10 cellular contexts compared by ENCODE assay signal in the genomic region with DNA sequence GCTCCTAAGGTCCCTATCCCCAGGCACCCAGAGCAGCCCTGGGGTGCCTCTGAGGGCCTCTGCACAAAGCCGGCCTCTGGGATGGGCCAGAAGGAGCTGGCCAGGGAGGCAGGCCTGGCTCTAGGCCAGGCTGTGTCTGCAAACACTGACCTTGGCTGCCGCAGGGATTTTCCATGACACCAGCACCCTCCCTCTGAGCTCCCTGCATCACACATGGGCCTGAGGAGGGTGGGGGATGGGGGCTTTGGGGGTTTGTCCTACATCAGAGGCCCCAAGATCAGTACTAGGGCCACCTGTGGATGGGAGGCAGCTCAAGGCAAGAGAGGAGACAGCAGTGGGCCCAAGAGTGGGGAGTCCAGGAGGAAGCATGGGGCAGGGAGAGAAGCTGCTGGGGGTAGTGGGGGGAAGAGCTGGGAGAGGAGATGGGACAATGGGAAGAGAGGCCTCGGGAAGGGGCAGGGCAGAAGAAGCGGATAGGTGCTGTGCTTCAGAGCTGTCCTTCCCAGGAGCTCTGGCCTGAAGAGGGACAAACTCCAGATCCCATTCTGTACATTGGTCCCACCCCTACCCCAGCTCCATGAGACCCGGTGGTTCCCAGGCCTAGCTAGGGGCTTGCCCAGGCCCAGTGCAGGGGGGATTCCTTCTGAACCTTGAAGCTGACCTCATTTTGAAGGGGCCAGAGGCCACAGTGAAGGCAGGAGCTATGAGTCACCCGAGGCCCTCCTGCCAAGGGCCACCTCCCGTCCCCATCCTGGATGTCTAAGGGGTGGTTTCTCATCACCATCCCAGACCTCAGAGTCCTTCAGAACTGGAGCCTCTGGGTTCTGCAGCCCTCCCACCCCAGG. TPM values are rescaled to one million over a fixed set of nuclear protein-coding genes. Genes with fewer than 3 reads are reported as not detected.
DNase-seq lines count a peak whose midpoint lies in the region; ATAC-seq, FAIRE-seq and TF ChIP-seq lines count a peak whose summit lies in the region.
"Had no signal": no experiment of that assay in that cellular context is flagged by ENCODE, and none has a peak within 500 bp of the region (broad histone marks: within the 10 kb centered on the region; RNA-seq: fewer than 3 reads in every experiment).

No MANE protein-coding gene starts in this region.

- no peak for FAIRE-seq in urothelium cell line (lab: Jason Lieb, UNC)

- H3K36me3 ChIP-seq in lung (ENCODE audit: control insufficient read depth in 2 of 2, insufficient read depth in 2 of 2, low read length in 2 of 2), result no peaks in the 10 kb centered on the region

- H3K27me3 ChIP-seq in lung (ENCODE audit: control insufficient read depth, insufficient read depth), result no peaks in the 10 kb centered on the region

- no peak overlapping the region for H3K4me3 ChIP-seq in choroid plexus epithelial cell (ENCODE audit: low read depth, low read length)
- no peak overlapping the region for H3K4me3 ChIP-seq in lung

- peak; percentile 12 for ATAC-seq in lung (ENCODE audit: insufficient read depth, low FRiP score)

- peaks cover 4 to 22% of the 10 kb centered on the region in 2 donors for H3K4me1 ChIP-seq in lung (ENCODE audit: control insufficient read depth in 2 of 2, insufficient read depth in 2 of 2, low read length in 2 of 2)

- DNase-seq in NCI-H2227 (lab: John Stamatoyannopoulos, UW; ENCODE audit: unreplicated experiment) (peak; percentile 15), NCI-H2227 treated with DMSO at 0.1 percent for 48 hours (lab: John Stamatoyannopoulos, UW) (no peak), choroid plexus epithelial cell (ENCODE audit: low read depth) (peak; percentile 95), lung (ENCODE audit: low spot score) (peak; percentile 62), urothelium cell line (ENCODE audit: low spot score) (peak; percentile 83), RPMI8226 (no peak), NCI-H748 (lab: John Stamatoyannopoulos, UW; ENCODE audit: unreplicated experiment) (no peak), ecto neural progenitor cell (ENCODE audit: low spot score) (no peak)

- TF ChIP-seq CTCF in choroid plexus epithelial cell (conservative IDR thresholded peaks at IDR 0.05; ENCODE audit: low read depth, low read length) (no peak), lung (IDR thresholded peaks at IDR 0.05; ENCODE audit: control extremely low read depth, extremely low read depth) (no peak)

- no peaks in the 10 kb centered on the region for H3K9me3 ChIP-seq in lung (ENCODE audit: control insufficient read depth in 2 of 2, insufficient read depth in 1 of 2, low read length in 1 of 2)

- peak overlapping the region; percentile 37 to 63 for H3K27ac ChIP-seq in lung (ENCODE audit: low read depth in 1 of 2, low read length in 1 of 2)
- H3K27ac ChIP-seq: epithelial cell of prostate had no signal

- 52 to 70% methylated on average over 6 to 7 of the region's 7 CpGs for WGBS in lung, 2 donors

RNA-seq across cellular contexts. Expression of a gene that starts 28.0 kb away (rescaled TPM):
- total RNA-seq in lung, result 10 to 100 TPM; 27.7 to 29.9 TPM
- polyA plus RNA-seq in lung, result 10 to 100 TPM in 1 of 2 donors, 1 to 10 TPM in 1; 6.7 to 12.2 TPM
- total RNA-seq: T-helper 1 cell treated with Interleukin-12 subunit alpha and Interleukin-12 subunit beta and Interleukin-4 antibody, amounts not matched to agents 30 ng/mL and 1 ng/mL, for 36 hours had no signal

RNA-seq across cellular contexts. Expression of a gene that starts 43.5 kb away (rescaled TPM):
- 10 to 100 TPM; 14.8 to 49.9 TPM for total RNA-seq in lung
- 10 to 100 TPM; 21.2 to 21.6 TPM for polyA plus RNA-seq in lung

Comparison
In these comparisons a context has a peak if more than half of its experiments do, and no peak if none do; other contexts are left out.
1. DNase-seq: peak in NCI-H2227 (single experiment), choroid plexus epithelial cell (single experiment), lung (single experiment) and urothelium cell line (single experiment); none in NCI-H2227 treated with DMSO at 0.1 percent for 48 hours (single experiment), RPMI8226 (single experiment), NCI-H748 (single experiment) and ecto neural progenitor cell (single experiment).